20 cellular contexts compared by ENCODE assay signal in the genomic region with DNA sequence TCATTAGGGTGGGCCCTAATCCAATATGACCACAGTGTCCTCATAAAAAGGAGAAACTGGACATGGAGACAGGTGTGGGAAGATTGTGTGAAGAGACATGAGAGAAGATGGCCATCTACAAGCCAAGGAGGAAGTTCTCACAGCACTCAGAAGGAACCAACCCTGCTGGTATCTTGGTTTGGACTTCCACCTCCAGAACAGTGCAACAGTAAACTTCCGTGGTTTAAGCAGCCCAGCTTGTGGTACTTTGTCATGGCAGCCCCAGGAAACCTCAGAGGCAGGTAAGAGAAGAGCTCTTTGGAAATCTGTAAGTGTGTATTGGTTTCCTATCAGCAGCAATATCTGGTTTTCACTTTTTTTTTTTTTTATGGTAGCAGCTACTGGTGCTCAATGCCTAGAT. TPM values are rescaled to one million over a fixed set of nuclear protein-coding genes. Genes with fewer than 3 reads are reported as not detected.
"Had no signal": no experiment of that assay in that cellular context is flagged by ENCODE, and none has a peak within 500 bp of the region (broad histone marks: within the 10 kb centered on the region; RNA-seq: fewer than 3 reads in every experiment).

No MANE protein-coding gene starts in this region.

- H3K36me3 ChIP-seq: esophagus squamous epithelium, gastroesophageal sphincter, neural progenitor cell, ovary, suprapubic skin, tibial artery, upper lobe of left lung, uterus had no signal

- H3K4me3 Mint-ChIP-seq: naive thymus-derived CD8-positive, alpha-beta T cell; neural progenitor cell; stimulated activated effector memory CD8-positive, alpha-beta T cell treated with anti-CD3 and anti-CD28 coated beads, Interleukin-12 subunit alpha, Interleukin-12 subunit beta, amount 100 ng/mL, for 72 hours had no signal

- DNase-seq: esophagus squamous epithelium; foreskin fibroblast; glutamatergic neuron; left cardiac atrium; mesendoderm; naive thymus-derived CD8-positive, alpha-beta T cell; nucleus accumbens; ovary; right cardiac atrium; stimulated activated CD4-positive, alpha-beta T cell treated with anti-CD3 and anti-CD28 coated beads, Interleukin-4, amount 100 ng/mL, for 1 hour; stimulated activated CD8-positive, alpha-beta memory T cell treated with anti-CD3 and anti-CD28 coated beads, Interleukin-4, amount 100 ng/mL, for 48 hours; stimulated activated naive CD8-positive, alpha-beta T cell treated with anti-CD3 and anti-CD28 coated beads, Interleukin-15, Interleukin-2, amounts not matched to agents 100 U/mL and 50 U/mL, for 24 hours; tibial artery; upper lobe of left lung; uterus had no signal

- H3K9me3 ChIP-seq: esophagus squamous epithelium, gastroesophageal sphincter, ovary, suprapubic skin, tibial artery, upper lobe of left lung, uterus had no signal

- H3K9me3 Mint-ChIP-seq: neural progenitor cell; stimulated activated effector memory CD8-positive, alpha-beta T cell treated with anti-CD3 and anti-CD28 coated beads, Interleukin-12 subunit alpha, Interleukin-12 subunit beta, amount 100 ng/mL, for 72 hours had no signal

- H3K4me3 ChIP-seq: esophagus squamous epithelium, gastroesophageal sphincter, neural progenitor cell, ovary, suprapubic skin, tibial artery, upper lobe of left lung, uterus had no signal

- H3K27me3 Mint-ChIP-seq: naive thymus-derived CD8-positive, alpha-beta T cell; progenitor cell of endocrine pancreas had no signal

- H3K27ac Mint-ChIP-seq: naive thymus-derived CD8-positive, alpha-beta T cell; neural progenitor cell; progenitor cell of endocrine pancreas; stimulated activated effector memory CD8-positive, alpha-beta T cell treated with anti-CD3 and anti-CD28 coated beads, Interleukin-12 subunit alpha, Interleukin-12 subunit beta, amount 100 ng/mL, for 72 hours had no signal

- H3K4me1 Mint-ChIP-seq: neural progenitor cell; stimulated activated effector memory CD8-positive, alpha-beta T cell treated with anti-CD3 and anti-CD28 coated beads, Interleukin-12 subunit alpha, Interleukin-12 subunit beta, amount 100 ng/mL, for 72 hours had no signal

- H3K36me3 Mint-ChIP-seq: naive thymus-derived CD8-positive, alpha-beta T cell; neural progenitor cell; stimulated activated effector memory CD8-positive, alpha-beta T cell treated with anti-CD3 and anti-CD28 coated beads, Interleukin-12 subunit alpha, Interleukin-12 subunit beta, amount 100 ng/mL, for 72 hours had no signal

- ATAC-seq: gastroesophageal sphincter; left cardiac atrium; naive thymus-derived CD8-positive, alpha-beta T cell; right cardiac atrium; stimulated activated effector memory CD8-positive, alpha-beta T cell treated with anti-CD3 and anti-CD28 coated beads, Interleukin-12 subunit alpha, Interleukin-12 subunit beta, amount 100 ng/mL, for 72 hours; stimulated activated naive CD8-positive, alpha-beta T cell treated with anti-CD3 and anti-CD28 coated beads, Interleukin-15, Interleukin-2, amounts not matched to agents 100 U/mL and 50 U/mL, for 24 hours had no signal

- H3K27ac ChIP-seq: esophagus squamous epithelium, gastroesophageal sphincter, neural progenitor cell, ovary, suprapubic skin, tibial artery, upper lobe of left lung, uterus had no signal

- H3K4me1 ChIP-seq: esophagus squamous epithelium, gastroesophageal sphincter, neural progenitor cell, suprapubic skin, tibial artery, upper lobe of left lung, uterus had no signal

- H3K27me3 ChIP-seq: esophagus squamous epithelium, gastroesophageal sphincter, neural progenitor cell, ovary, suprapubic skin, tibial artery, upper lobe of left lung, uterus had no signal

RNA-seq across cellular contexts. Expression of gene CNKSR3, which starts 16.5 kb away (rescaled TPM):
- total RNA-seq: naive thymus-derived CD8-positive, alpha-beta T cell had no signal
